Comparison of ENCODE assay signal across 28 cellular contexts in the genomic region with DNA sequence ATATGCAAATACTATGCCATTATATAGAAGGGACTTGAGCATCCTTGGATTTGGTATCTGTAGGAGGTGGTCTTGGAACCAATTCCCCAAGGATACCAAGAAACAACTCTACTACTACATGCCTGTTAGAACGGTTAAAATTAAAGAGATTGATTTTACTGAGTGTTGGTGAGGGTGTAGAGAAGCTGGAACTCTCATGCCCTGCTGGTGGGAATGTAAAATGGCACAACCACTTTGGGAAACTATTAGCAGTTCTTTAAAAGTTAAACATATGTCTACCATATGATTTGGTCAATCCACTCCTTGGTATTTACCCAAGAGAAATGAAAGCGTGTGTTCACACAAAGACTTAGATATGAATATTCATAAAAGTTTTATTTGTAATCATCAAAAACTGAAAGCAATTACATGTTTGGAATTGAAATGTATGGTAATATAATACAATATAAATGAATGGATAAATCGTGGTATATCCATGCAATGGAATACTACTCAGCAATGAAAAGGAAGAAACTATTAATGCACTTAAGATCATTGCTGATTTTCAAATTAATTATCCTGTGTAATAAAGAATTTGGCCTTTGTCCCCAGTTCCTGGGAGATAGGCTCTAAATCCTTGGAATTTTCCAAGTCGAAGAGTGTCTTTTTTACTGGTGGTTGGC. TPM values are rescaled to one million over a fixed set of nuclear protein-coding genes. Genes with fewer than 3 reads are reported as not detected.
A peak's percentile ranks its signal among the peaks of the same experiment; 100 is the strongest.
DNase-seq lines count a peak whose midpoint lies in the region; ATAC-seq, FAIRE-seq and TF ChIP-seq lines count a peak whose summit lies in the region.
"Had no signal": no experiment of that assay in that cellular context is flagged by ENCODE, and none has a peak within 500 bp of the region (broad histone marks: within the 10 kb centered on the region; RNA-seq: fewer than 3 reads in every experiment).

No MANE protein-coding gene starts in this region.

- TF ChIP-seq POLR2A in HepG2 (IDR thresholded peaks at IDR 0.05; ENCODE audit: insufficient read depth in 1 of 2, low read depth in 2 of 2, low read length in 2 of 2) (no peak), right lobe of liver (IDR thresholded peaks at IDR 0.05) (no peak), GM12878 (IDR thresholded peaks at IDR 0.05; ENCODE audit: low read depth, low read length) (no peak), esophagus squamous epithelium (IDR thresholded peaks at IDR 0.05) (no peak)

- POLR2A ChIA-PET in HepG2 (lab: Yijun Ruan, JAX): no interaction called here
- POLR2A ChIA-PET in GM12878 (lab: Charles Lee): no interaction called here

- H3K4me3 ChIP-seq in HepG2 (replicated peaks in 1 of 3; ENCODE audit: insufficient read depth in 1 of 3, low read depth in 2 of 3, low read length in 3 of 3) (no peak overlapping the region), right lobe of liver (no peak overlapping the region), GM12878 (no peak overlapping the region), esophagus squamous epithelium (no peak overlapping the region)
- H3K4me3 ChIP-seq: body of pancreas, coronary artery, spleen had no signal

- TF ChIP-seq CTCF in HepG2 (CRISPR knock-in tag; IDR thresholded peaks at IDR 0.05) (no peak), right lobe of liver (IDR thresholded peaks at IDR 0.05) (no peak), GM12878 (IDR thresholded peaks at IDR 0.05 in 2 of 3, conservative IDR thresholded peaks at IDR 0.05 in 1 of 3; ENCODE audit: control insufficient read depth in 2 of 3, extremely low read depth in 1 of 3, insufficient read depth in 1 of 3, low read depth in 3 of 3, low read length in 3 of 3) (no peak), foreskin keratinocyte (conservative IDR thresholded peaks at IDR 0.05) (peak; percentile 2), esophagus squamous epithelium (IDR thresholded peaks at IDR 0.05) (no peak)

- H3K9ac ChIP-seq in HepG2 (ENCODE audit: insufficient read depth, low read depth, low read length) (no peak overlapping the region), GM12878 (ENCODE audit: control insufficient read depth, insufficient read depth, low read length) (no peak overlapping the region)

- 26% methylated on average over 4 of the region's 4 CpGs for WGBS in HepG2 (ENCODE audit: low lambda C conversion rate)
- 78% methylated on average over 3 of the region's 4 CpGs for WGBS in right lobe of liver (ENCODE audit: insufficient coverage, low coverage, low lambda C conversion rate, missing lambda C conversion rate)
- 61% methylated on average over 4 of the region's 4 CpGs for WGBS in GM12878 (ENCODE audit: insufficient coverage, insufficient replicate concordance, low lambda C conversion rate, missing lambda C conversion rate)
- 79 to 81% methylated on average over 4 of the region's 4 CpGs for WGBS in esophagus squamous epithelium, 2 donors

- RAD21 ChIA-PET in GM12878 (lab: Charles Lee; ENCODE audit: unreplicated experiment): no interaction called here

- BruUV-seq in HepG2 (replicated peaks; lab: Mats Ljungman, UMichigan) (no TSS peak), GM12878 (replicated peaks; lab: Mats Ljungman, UMichigan) (no TSS peak)

- H3K27me3 ChIP-seq in HepG2 (ENCODE audit: control insufficient read depth in 1 of 2, insufficient read depth in 2 of 2, low read length in 2 of 2) (peaks cover 3 to 68% of the 10 kb centered on the region in 2 experiments), right lobe of liver (no peaks in the 10 kb centered on the region), GM12878 (replicated peaks in 1 of 2; ENCODE audit: control insufficient read depth in 2 of 2, insufficient read depth in 2 of 2, low read length in 1 of 2) (no peaks in the 10 kb centered on the region), foreskin keratinocyte (no peaks in the 10 kb centered on the region), esophagus squamous epithelium (no peaks in the 10 kb centered on the region)
- H3K27me3 ChIP-seq: body of pancreas had no signal

- TF ChIP-seq EP300 in HepG2 (IDR thresholded peaks at IDR 0.05; ENCODE audit: low read depth in 2 of 2, low read length in 2 of 2) (no peak), HepG2 (CRISPR knock-in tag; IDR thresholded peaks at IDR 0.05; ENCODE audit: borderline replicate concordance) (no peak), GM12878 (IDR thresholded peaks at IDR 0.05; ENCODE audit: borderline replicate concordance in 1 of 2, control insufficient read depth in 1 of 2, low read depth in 2 of 2, low read length in 2 of 2) (no peak)

- H3K4me1 ChIP-seq in HepG2 (ENCODE audit: insufficient read depth, low read length) (peaks cover 18% of the 10 kb centered on the region), right lobe of liver (no peaks in the 10 kb centered on the region), GM12878 (ENCODE audit: control insufficient read depth, insufficient read depth, low read length) (no peaks in the 10 kb centered on the region), foreskin keratinocyte (no peaks in the 10 kb centered on the region), esophagus squamous epithelium (no peaks in the 10 kb centered on the region)

- FAIRE-seq in HepG2 (lab: Jason Lieb, UNC) (peak; percentile 26), GM12878 (lab: Jason Lieb, UNC) (no peak)
- FAIRE-seq: endometrium had no signal

- ATAC-seq in HepG2 (no peak), right lobe of liver (no peak), GM12878 (no peak), foreskin keratinocyte (no peak), GM21723 (IDR thresholded peaks at IDR 0.05; ENCODE audit: unreplicated experiment) (no peak)
- ATAC-seq: body of pancreas, left lobe of liver had no signal

- in situ Hi-C loops in HepG2 (cut with HindIII; ENCODE audit: extremely low pct_ligation_motif_present, low pct_unique_long_range_greater_than_20kb) (no loop called here), GM12878 (cut with MboI) (no loop called here)

- H3K9me3 ChIP-seq in HepG2 (ENCODE audit: low read length): no peaks in the 10 kb centered on the region
- no peaks in the 10 kb centered on the region for H3K9me3 ChIP-seq in right lobe of liver
- H3K9me3 ChIP-seq in GM12878 (replicated peaks; ENCODE audit: control insufficient read depth, insufficient read depth, low read length): no peaks in the 10 kb centered on the region
- H3K9me3 ChIP-seq in esophagus squamous epithelium: peaks cover 0 to 14% (median 0%) of the 10 kb centered on the region in 3 donors
- H3K9me3 ChIP-seq: body of pancreas, Caco-2 had no signal

- CTCF ChIA-PET in HepG2 (lab: Yijun Ruan, JAX; ENCODE audit: low intra/inter-chr PET ratio, low total read pairs) (no interaction called here), GM12878 (lab: Yijun Ruan, JAX) (no interaction called here)

- H3K4me2 ChIP-seq in HepG2 (ENCODE audit: low read depth, low read length) (no peak overlapping the region), GM12878 (ENCODE audit: control insufficient read depth, insufficient read depth) (no peak overlapping the region)

- H2AFZ ChIP-seq in HepG2 (ENCODE audit: low read length) (no peak overlapping the region), GM12878 (ENCODE audit: control insufficient read depth, low read depth, low read length) (no peak overlapping the region)

- no peaks in the 10 kb centered on the region for H4K20me1 ChIP-seq in HepG2 (ENCODE audit: insufficient read depth, low read length)
- H4K20me1 ChIP-seq in GM12878 (ENCODE audit: control insufficient read depth, insufficient read depth): no peaks in the 10 kb centered on the region

- no peaks in the 10 kb centered on the region for H3K36me3 ChIP-seq in HepG2 (replicated peaks in 1 of 2; ENCODE audit: control insufficient read depth in 1 of 2, insufficient read depth in 2 of 2, low read length in 2 of 2)
- H3K36me3 ChIP-seq in right lobe of liver: no peaks in the 10 kb centered on the region
- no peaks in the 10 kb centered on the region; a peak in 1 of 4 replicates for H3K36me3 ChIP-seq in GM12878 (ENCODE audit: control insufficient read depth in 2 of 2, insufficient read depth in 2 of 2, low read length in 1 of 2)
- no peaks in the 10 kb centered on the region for H3K36me3 ChIP-seq in esophagus squamous epithelium
- H3K36me3 ChIP-seq: spleen, WERI-Rb-1 had no signal

- TF ChIP-seq RAD21 in HepG2 (CRISPR knock-in tag; IDR thresholded peaks at IDR 0.05): no peak
- TF ChIP-seq RAD21 in GM12878 (IDR thresholded peaks at IDR 0.05; ENCODE audit: insufficient read depth, low read depth, low read length): no peak

- intact Hi-C loops in HepG2 (cut with micrococcal nuclease; ENCODE audit: unreplicated experiment) (no loop called here), right lobe of liver (cut with DNase I) (no loop called here), GM12878 (cut with micrococcal nuclease; ENCODE audit: unreplicated experiment) (no loop called here), esophagus squamous epithelium (cut with DNase I) (no loop called here)

- SMC1A ChIA-PET in GM12878 (lab: Charles Lee; ENCODE audit: uncharacterized antibody, unreplicated experiment): interaction anchor here (1.2 kb wide), 2 partner anchors 8 to 58 kb away, joined by 3 read pairs; no protein-coding TSS in a partner anchor

- H3K27ac ChIP-seq in HepG2 (ENCODE audit: extremely low read length, insufficient read depth, low read length): no peak overlapping the region
- H3K27ac ChIP-seq in right lobe of liver: no peak overlapping the region
- no peak overlapping the region for H3K27ac ChIP-seq in GM12878 (ENCODE audit: control insufficient read depth, insufficient read depth)
- H3K27ac ChIP-seq in foreskin keratinocyte: no peak overlapping the region
- H3K27ac ChIP-seq in esophagus squamous epithelium: no peak overlapping the region
- H3K27ac ChIP-seq: body of pancreas, coronary artery had no signal

- no peak for DNase-seq in HepG2 (ENCODE audit: low spot score)
- DNase-seq in right lobe of liver: no peak
- DNase-seq in GM12878 (ENCODE audit: low read depth, low spot score): no peak
- no peak for DNase-seq in foreskin keratinocyte
- DNase-seq in mesenteric fat pad (ENCODE audit: low spot score): no peak
- DNase-seq in esophagus squamous epithelium (lab: John Stamatoyannopoulos, UW): no peak
- no peak for DNase-seq in activated CD4-positive, alpha-beta T cell treated with anti-CD3 and anti-CD28 coated beads, Interleukin-2, amount 50 U/mL, for 4 hours
- DNase-seq: 8988T; activated CD4-positive, alpha-beta T cell treated with anti-CD3 and anti-CD28 coated beads, Interleukin-2, amount 50 U/mL, for 48 hours; activated effector memory CD4-positive, alpha-beta T cell treated with Interleukin-2 at 50 U/mL for 16 hours; Caco-2; immature natural killer cell; NCI-H146; NCI-H2171; NCI-H524 treated with DMSO at 0.1 percent for 48 hours; retina; spleen; stimulated activated CD4-positive, alpha-beta T cell treated with anti-CD3 and anti-CD28 coated beads, Interleukin-4, amount 100 ng/mL, for 1 hour; stimulated activated naive CD4-positive, alpha-beta T cell treated with Interleukin-2 at 50 U/mL for 16 hours; WERI-Rb-1 had no signal

- H3K79me2 ChIP-seq in HepG2 (ENCODE audit: insufficient read depth, low read length): no peaks in the 10 kb centered on the region
- H3K79me2 ChIP-seq in GM12878 (ENCODE audit: control insufficient read depth, insufficient read depth, low read length): no peaks in the 10 kb centered on the region

RNA-seq across cellular contexts. Expression of gene MFSD6L, which starts 7.8 kb away (rescaled TPM):
- total RNA-seq in HepG2 (2016; rRNA removed; fragmentation: Illumina TruSeq; extraction: Trizol) (not detected in 2 replicates), right lobe of liver (not detected), GM12878 (2014; rRNA removed) (1.5 and 1.8 TPM in 2 replicates), GM12878 (2014; rRNA removed; fragmentation: Illumina TruSeq; extraction: Trizol) (1.3 and 1.4 TPM in 2 replicates), GM12878 (2021) (2.8 and 3.1 TPM in 2 replicates), foreskin keratinocyte (not detected in 2 replicates), mesenteric fat pad (not detected), esophagus squamous epithelium (under 1 TPM; 0.19 to 0.62 (median 0.48) TPM)
- not detected in 2 replicates for total RNA-seq in HepG2 (2016; cell fraction: cytosol; rRNA removed; fragmentation: Illumina TruSeq; extraction: Trizol; ENCODE audit: low read depth)
- not detected in 2 replicates for total RNA-seq in HepG2 (2016; cell fraction: insoluble cytoplasmic fraction; rRNA removed; fragmentation: Illumina TruSeq; extraction: Trizol)
- not detected in 2 replicates for total RNA-seq in HepG2 (2016; cell fraction: membrane; rRNA removed; fragmentation: Illumina TruSeq; extraction: Trizol)
- not detected in 2 replicates for total RNA-seq in HepG2 (2016; cell fraction: nucleus; rRNA removed; fragmentation: Illumina TruSeq; extraction: Trizol)
- polyA plus RNA-seq in HepG2 (2011; rRNA removed) (not detected in 2 replicates), GM12878 (2011; rRNA removed) (0.76 and 1.2 TPM in 2 replicates), GM12878 (2014; fragmentation: Illumina TruSeq; extraction: Trizol) (0.33 and 0.94 TPM in 2 replicates), GM12878 (2014; fragmentation: Nextera tagmentation; extraction: Ambion mirVana) (under 1 TPM; 0.39 to 0.49 TPM), GM12878 (2014; rRNA removed) (1.9 and 2.5 TPM in 2 replicates), GM12878 (2016; fragmentation: Nextera tagmentation; extraction: Ambion mirVana) (under 1 TPM; 0.40 to 0.67 TPM), foreskin keratinocyte (not detected in 2 replicates)
- not detected in 2 replicates for polyA plus RNA-seq in HepG2 (2011; cell fraction: cytosol; rRNA removed)
- polyA plus RNA-seq in HepG2 (2011; cell fraction: nucleus; rRNA removed): not detected in 2 replicates
- not detected in 2 replicates for polyA plus RNA-seq in HepG2 (2012)
- not detected in 2 replicates for polyA plus RNA-seq in HepG2 (2016; cell fraction: cytosol; fragmentation: Illumina TruSeq; extraction: Trizol; ENCODE audit: low read depth)
- polyA plus RNA-seq in HepG2 (2016; cell fraction: insoluble cytoplasmic fraction; fragmentation: Illumina TruSeq; extraction: Trizol; ENCODE audit: low read depth): not detected in 2 replicates
- polyA plus RNA-seq in HepG2 (2016; cell fraction: membrane; fragmentation: Illumina TruSeq; extraction: Trizol; ENCODE audit: low read depth): not detected in 2 replicates
- polyA plus RNA-seq in HepG2 (2016; cell fraction: nucleus; fragmentation: Illumina TruSeq; extraction: Trizol; ENCODE audit: insufficient read depth, low read depth): not detected in 2 replicates
- polyA minus RNA-seq in HepG2 (2011; rRNA and poly(A)+ RNA removed; ENCODE audit: low replicate concordance): not detected in 2 replicates
- polyA minus RNA-seq in HepG2 (2011; cell fraction: cytosol; rRNA and poly(A)+ RNA removed): not detected in 2 replicates
- not detected in 2 replicates for polyA minus RNA-seq in HepG2 (2011; cell fraction: nucleus; rRNA and poly(A)+ RNA removed)
- total RNA-seq in GM12878 (2013; cell fraction: nucleolus; rRNA removed): 51.1 and 52.2 TPM in 2 replicates
- polyA plus RNA-seq in GM12878 (2011; ENCODE audit: low read depth): 1.3 TPM
- polyA plus RNA-seq in GM12878 (2011; cell fraction: cytosol; rRNA removed): 1.1 and 1.5 TPM in 2 replicates
- 8.7 and 9.7 TPM in 2 replicates for polyA plus RNA-seq in GM12878 (2011; cell fraction: nucleus; rRNA removed)
- polyA plus RNA-seq in GM12878 (2012): 2.2 and 2.5 TPM in 2 replicates
- polyA minus RNA-seq in GM12878 (2011; rRNA and poly(A)+ RNA removed): 2.9 and 6.6 TPM in 2 replicates
- 0.83 TPM in 1 of 2 replicates, not detected in the other for polyA minus RNA-seq in GM12878 (2011; cell fraction: cytosol; rRNA and poly(A)+ RNA removed)
- polyA minus RNA-seq in GM12878 (2011; cell fraction: nucleus; rRNA and poly(A)+ RNA removed): 5.7 and 12.0 TPM in 2 replicates
- total RNA-seq: Caco-2, H4, left lobe of liver had no signal
- polyA plus RNA-seq: BJ, immature natural killer cell had no signal

RNA-seq across cellular contexts. Expression of gene SPDYE4, which starts 33.0 kb away (rescaled TPM):
- total RNA-seq in HepG2 (2016; rRNA removed; fragmentation: Illumina TruSeq; extraction: Trizol) (not detected in 2 replicates), right lobe of liver (not detected), GM12878 (2014; rRNA removed) (not detected in 2 replicates), GM12878 (2014; rRNA removed; fragmentation: Illumina TruSeq; extraction: Trizol) (not detected in 2 replicates), GM12878 (2021) (not detected in 2 replicates), foreskin keratinocyte (not detected in 2 replicates), mesenteric fat pad (not detected), esophagus squamous epithelium (not detected)
- total RNA-seq in HepG2 (2016; cell fraction: cytosol; rRNA removed; fragmentation: Illumina TruSeq; extraction: Trizol; ENCODE audit: low read depth): not detected in 2 replicates
- total RNA-seq in HepG2 (2016; cell fraction: insoluble cytoplasmic fraction; rRNA removed; fragmentation: Illumina TruSeq; extraction: Trizol): not detected in 2 replicates
- not detected in 2 replicates for total RNA-seq in HepG2 (2016; cell fraction: membrane; rRNA removed; fragmentation: Illumina TruSeq; extraction: Trizol)
- not detected in 2 replicates for total RNA-seq in HepG2 (2016; cell fraction: nucleus; rRNA removed; fragmentation: Illumina TruSeq; extraction: Trizol)
- polyA plus RNA-seq in HepG2 (2011; rRNA removed) (not detected in 2 replicates), GM12878 (2011; rRNA removed) (0.07 and 0.23 TPM in 2 replicates), GM12878 (2014; fragmentation: Illumina TruSeq; extraction: Trizol) (0.18 TPM in 1 of 2 replicates, not detected in the other), GM12878 (2014; fragmentation: Nextera tagmentation; extraction: Ambion mirVana) (not detected), GM12878 (2014; rRNA removed) (not detected in 2 replicates), GM12878 (2016; fragmentation: Nextera tagmentation; extraction: Ambion mirVana) (not detected), foreskin keratinocyte (not detected in 2 replicates)
- not detected in 2 replicates for polyA plus RNA-seq in HepG2 (2011; cell fraction: cytosol; rRNA removed)
- not detected in 2 replicates for polyA plus RNA-seq in HepG2 (2011; cell fraction: nucleus; rRNA removed)
- polyA plus RNA-seq in HepG2 (2012): not detected in 2 replicates
- not detected in 2 replicates for polyA plus RNA-seq in HepG2 (2016; cell fraction: cytosol; fragmentation: Illumina TruSeq; extraction: Trizol; ENCODE audit: low read depth)
- not detected in 2 replicates for polyA plus RNA-seq in HepG2 (2016; cell fraction: insoluble cytoplasmic fraction; fragmentation: Illumina TruSeq; extraction: Trizol; ENCODE audit: low read depth)
- polyA plus RNA-seq in HepG2 (2016; cell fraction: membrane; fragmentation: Illumina TruSeq; extraction: Trizol; ENCODE audit: low read depth): not detected in 2 replicates
- polyA plus RNA-seq in HepG2 (2016; cell fraction: nucleus; fragmentation: Illumina TruSeq; extraction: Trizol; ENCODE audit: insufficient read depth, low read depth): not detected in 2 replicates
- polyA minus RNA-seq in HepG2 (2011; rRNA and poly(A)+ RNA removed; ENCODE audit: low replicate concordance): not detected in 2 replicates
- not detected in 2 replicates for polyA minus RNA-seq in HepG2 (2011; cell fraction: cytosol; rRNA and poly(A)+ RNA removed)
- polyA minus RNA-seq in HepG2 (2011; cell fraction: nucleus; rRNA and poly(A)+ RNA removed): not detected in 2 replicates
- not detected in 2 replicates for total RNA-seq in GM12878 (2013; cell fraction: nucleolus; rRNA removed)
- polyA plus RNA-seq in GM12878 (2011; ENCODE audit: low read depth): not detected
- polyA plus RNA-seq in GM12878 (2011; cell fraction: cytosol; rRNA removed): not detected in 2 replicates
- polyA plus RNA-seq in GM12878 (2011; cell fraction: nucleus; rRNA removed): 0.16 and 0.22 TPM in 2 replicates
- polyA plus RNA-seq in GM12878 (2012): not detected in 2 replicates
- polyA minus RNA-seq in GM12878 (2011; rRNA and poly(A)+ RNA removed): not detected in 2 replicates
- polyA minus RNA-seq in GM12878 (2011; cell fraction: cytosol; rRNA and poly(A)+ RNA removed): not detected in 2 replicates
- polyA minus RNA-seq in GM12878 (2011; cell fraction: nucleus; rRNA and poly(A)+ RNA removed): not detected in 2 replicates
- total RNA-seq: body of pancreas, Caco-2, H4, left lobe of liver, mononuclear cell, spleen had no signal
- polyA plus RNA-seq: BJ, immature natural killer cell, spleen had no signal

RNA-seq across cellular contexts. Expression of gene CCDC42, which starts 46.7 kb away (rescaled TPM):
- not detected in 2 replicates for total RNA-seq in HepG2 (2016; rRNA removed; fragmentation: Illumina TruSeq; extraction: Trizol)
- total RNA-seq in HepG2 (2016; cell fraction: cytosol; rRNA removed; fragmentation: Illumina TruSeq; extraction: Trizol; ENCODE audit: low read depth): not detected in 2 replicates
- total RNA-seq in HepG2 (2016; cell fraction: insoluble cytoplasmic fraction; rRNA removed; fragmentation: Illumina TruSeq; extraction: Trizol): not detected in 2 replicates
- total RNA-seq in HepG2 (2016; cell fraction: membrane; rRNA removed; fragmentation: Illumina TruSeq; extraction: Trizol): not detected in 2 replicates
- not detected in 2 replicates for total RNA-seq in HepG2 (2016; cell fraction: nucleus; rRNA removed; fragmentation: Illumina TruSeq; extraction: Trizol)
- polyA plus RNA-seq in HepG2 (2011; rRNA removed): not detected in 2 replicates
- polyA plus RNA-seq in HepG2 (2011; cell fraction: cytosol; rRNA removed): not detected in 2 replicates
- not detected in 2 replicates for polyA plus RNA-seq in HepG2 (2011; cell fraction: nucleus; rRNA removed)
- not detected in 2 replicates for polyA plus RNA-seq in HepG2 (2012)
- polyA plus RNA-seq in HepG2 (2016; cell fraction: cytosol; fragmentation: Illumina TruSeq; extraction: Trizol; ENCODE audit: low read depth): not detected in 2 replicates
- polyA plus RNA-seq in HepG2 (2016; cell fraction: insoluble cytoplasmic fraction; fragmentation: Illumina TruSeq; extraction: Trizol; ENCODE audit: low read depth): not detected in 2 replicates
- polyA plus RNA-seq in HepG2 (2016; cell fraction: membrane; fragmentation: Illumina TruSeq; extraction: Trizol; ENCODE audit: low read depth): not detected in 2 replicates
- polyA plus RNA-seq in HepG2 (2016; cell fraction: nucleus; fragmentation: Illumina TruSeq; extraction: Trizol; ENCODE audit: insufficient read depth, low read depth): not detected in 2 replicates
- polyA minus RNA-seq in HepG2 (2011; rRNA and poly(A)+ RNA removed; ENCODE audit: low replicate concordance): not detected in 2 replicates
- not detected in 2 replicates for polyA minus RNA-seq in HepG2 (2011; cell fraction: cytosol; rRNA and poly(A)+ RNA removed)
- not detected in 2 replicates for polyA minus RNA-seq in HepG2 (2011; cell fraction: nucleus; rRNA and poly(A)+ RNA removed)
- total RNA-seq in right lobe of liver: not detected
- total RNA-seq in GM12878 (2013; cell fraction: nucleolus; rRNA removed): not detected in 2 replicates
- 0.23 TPM in 1 of 2 replicates, not detected in the other for total RNA-seq in GM12878 (2014; rRNA removed)
- not detected in 2 replicates for total RNA-seq in GM12878 (2014; rRNA removed; fragmentation: Illumina TruSeq; extraction: Trizol)
- not detected in 2 replicates for total RNA-seq in GM12878 (2021)
- polyA plus RNA-seq in GM12878 (2011; ENCODE audit: low read depth): not detected
- 0.07 TPM in 2 replicates for polyA plus RNA-seq in GM12878 (2011; rRNA removed)
- polyA plus RNA-seq in GM12878 (2011; cell fraction: cytosol; rRNA removed): 0.04 and 0.23 TPM in 2 replicates
- polyA plus RNA-seq in GM12878 (2011; cell fraction: nucleus; rRNA removed): 0.34 TPM in 1 of 2 replicates, not detected in the other
- polyA plus RNA-seq in GM12878 (2012): 0.15 TPM in 1 of 2 replicates, not detected in the other
- 0.06 TPM in 1 of 2 replicates, not detected in the other for polyA plus RNA-seq in GM12878 (2014; fragmentation: Illumina TruSeq; extraction: Trizol)
- polyA plus RNA-seq in GM12878 (2014; fragmentation: Nextera tagmentation; extraction: Ambion mirVana): not detected
- not detected in 2 replicates for polyA plus RNA-seq in GM12878 (2014; rRNA removed)
- polyA plus RNA-seq in GM12878 (2016; fragmentation: Nextera tagmentation; extraction: Ambion mirVana): not detected
- polyA minus RNA-seq in GM12878 (2011; rRNA and poly(A)+ RNA removed): not detected in 2 replicates
- polyA minus RNA-seq in GM12878 (2011; cell fraction: cytosol; rRNA and poly(A)+ RNA removed): not detected in 2 replicates
- not detected in 2 replicates for polyA minus RNA-seq in GM12878 (2011; cell fraction: nucleus; rRNA and poly(A)+ RNA removed)
- not detected in 2 replicates for total RNA-seq in foreskin keratinocyte
- not detected in 2 replicates for polyA plus RNA-seq in foreskin keratinocyte
- total RNA-seq in mesenteric fat pad: not detected
- total RNA-seq in esophagus squamous epithelium: not detected
- total RNA-seq: body of pancreas, Caco-2, left lobe of liver, mononuclear cell had no signal
- polyA plus RNA-seq: BJ, immature natural killer cell had no signal
